10 cellular contexts compared by ENCODE assay signal in genomic region chr13:83780201-83780600, GRCh38.
DNase-seq lines count a peak whose midpoint lies in the region; ATAC-seq, FAIRE-seq and TF ChIP-seq lines count a peak whose summit lies in the region.
"Had no signal": no experiment of that assay in that cellular context is flagged by ENCODE, and none has a peak within 500 bp of the region (broad histone marks: within the 10 kb centered on the region; RNA-seq: fewer than 3 reads in every experiment).

No MANE protein-coding gene starts in this region.

- in situ Hi-C loops in GM23248 (cut with MboI), result no loop called here

- H3K4me3 ChIP-seq in GM23248 (no peak overlapping the region), MM.1S (ENCODE audit: low read length) (no peak overlapping the region), bronchial epithelial cell (ENCODE audit: low read depth, low read length) (no peak overlapping the region), pancreas (no peak overlapping the region), mucosa of descending colon (no peak overlapping the region)
- H3K4me3 ChIP-seq: gastroesophageal sphincter had no signal

- no peaks in the 10 kb centered on the region for H3K36me3 ChIP-seq in GM23248 (ENCODE audit: low read depth)
- H3K36me3 ChIP-seq in MM.1S (replicated peaks; ENCODE audit: insufficient read depth, low read length), result no peaks in the 10 kb centered on the region
- H3K36me3 ChIP-seq in bronchial epithelial cell (ENCODE audit: control insufficient read depth, insufficient read depth, low read length), result no peaks in the 10 kb centered on the region
- no peaks in the 10 kb centered on the region for H3K36me3 ChIP-seq in pancreas
- no peaks in the 10 kb centered on the region for H3K36me3 ChIP-seq in mucosa of descending colon (ENCODE audit: low read depth)
- H3K36me3 ChIP-seq: gastroesophageal sphincter had no signal

- peak; percentile 66 for FAIRE-seq in bronchial epithelial cell (lab: Jason Lieb, UNC)
- FAIRE-seq in pancreas (lab: Jason Lieb, UNC), result no peak

- H3K27ac ChIP-seq in GM23248, result no peak overlapping the region
- H3K27ac ChIP-seq in MM.1S (ENCODE audit: low read length), result no peak overlapping the region
- H3K27ac ChIP-seq in pancreas, result no peak overlapping the region
- H3K27ac ChIP-seq: gastroesophageal sphincter had no signal

- H2AFZ ChIP-seq in GM23248 (no peak overlapping the region), MM.1S (ENCODE audit: low read length) (no peak overlapping the region)

- H3K4me2 ChIP-seq in GM23248 (ENCODE audit: unreplicated experiment) (no peak overlapping the region), MM.1S (ENCODE audit: low read depth, low read length) (no peak overlapping the region)

- H3K9me2 ChIP-seq in GM23248 (ENCODE audit: insufficient read depth) (no peaks in the 10 kb centered on the region), MM.1S (replicated peaks; ENCODE audit: insufficient read depth, low read length) (no peaks in the 10 kb centered on the region)

- H3K4me1 ChIP-seq in GM23248 (ENCODE audit: insufficient read depth) (no peaks in the 10 kb centered on the region), MM.1S (ENCODE audit: low read length) (no peaks in the 10 kb centered on the region), pancreas (no peaks in the 10 kb centered on the region), mucosa of descending colon (ENCODE audit: low read depth) (no peaks in the 10 kb centered on the region)
- H3K4me1 ChIP-seq: gastroesophageal sphincter had no signal

- no peak for TF ChIP-seq POLR2A in GM18505 (IDR thresholded peaks at IDR 0.05; ENCODE audit: borderline replicate concordance, extremely low read depth, insufficient read depth, insufficient read length)

- intact Hi-C loops in pancreas (cut with DNase I) (no loop called here), mucosa of descending colon (cut with DNase I, micrococcal nuclease) (no loop called here)

- H4K20me1 ChIP-seq in GM23248 (ENCODE audit: insufficient read depth) (no peaks in the 10 kb centered on the region), MM.1S (ENCODE audit: insufficient read depth, low read length) (no peaks in the 10 kb centered on the region)

- H3F3A ChIP-seq in GM23248 (ENCODE audit: insufficient read depth) (no peaks in the 10 kb centered on the region), MM.1S (ENCODE audit: insufficient read depth, low read length) (no peaks in the 10 kb centered on the region)

- H3K9ac ChIP-seq in GM23248, result no peak overlapping the region
- no peak overlapping the region for H3K9ac ChIP-seq in MM.1S (ENCODE audit: low read length)

- ATAC-seq in pancreas (peak; percentile 28 to 75 (median 57)), GM18909 (IDR thresholded peaks at IDR 0.05; ENCODE audit: poor library complexity, unreplicated experiment) (no peak), GM18505 (IDR thresholded peaks at IDR 0.05; ENCODE audit: unreplicated experiment) (no peak), mucosa of descending colon (no peak)
- ATAC-seq: gastroesophageal sphincter had no signal

- TF ChIP-seq CTCF in MM.1S (IDR thresholded peaks at IDR 0.05; ENCODE audit: low read length) (peak; percentile 54), bronchial epithelial cell (IDR thresholded peaks at IDR 0.05; ENCODE audit: insufficient read depth, low read length, severe bottlenecking) (peak; percentile 65), pancreas (IDR thresholded peaks at IDR 0.05) (peak in 2 of 4 donors; percentile 20), mucosa of descending colon (IDR thresholded peaks at IDR 0.05) (no peak)

- 54% methylated on average over 6 of the region's 6 CpGs for WGBS in GM23248 (ENCODE audit: low coverage in 1 of 2, low lambda C conversion rate in 2 of 2, missing lambda C conversion rate in 2 of 2), 2 experiments
- WGBS in pancreas, 2 donors, result 44 to 47% methylated on average over 6 of the region's 6 CpGs

- H3K79me2 ChIP-seq in GM23248 (ENCODE audit: insufficient read depth) (no peaks in the 10 kb centered on the region), MM.1S (ENCODE audit: low read length) (no peaks in the 10 kb centered on the region)

- no peaks in the 10 kb centered on the region for H3K9me3 ChIP-seq in GM23248 (ENCODE audit: low read depth)
- no peaks in the 10 kb centered on the region for H3K9me3 ChIP-seq in MM.1S (replicated peaks; ENCODE audit: insufficient read depth, low read length)
- no peaks in the 10 kb centered on the region for H3K9me3 ChIP-seq in pancreas
- H3K9me3 ChIP-seq in mucosa of descending colon, result peaks cover 33% of the 10 kb centered on the region
- H3K9me3 ChIP-seq: gastroesophageal sphincter had no signal

- H3K27me3 ChIP-seq in GM23248 (replicated peaks; ENCODE audit: insufficient read depth), result no peaks in the 10 kb centered on the region
- no peaks in the 10 kb centered on the region for H3K27me3 ChIP-seq in MM.1S (replicated peaks; ENCODE audit: insufficient read depth, low read length)
- no peaks in the 10 kb centered on the region for H3K27me3 ChIP-seq in bronchial epithelial cell (ENCODE audit: control insufficient read depth, insufficient read depth, low read length)
- no peaks in the 10 kb centered on the region for H3K27me3 ChIP-seq in pancreas
- H3K27me3 ChIP-seq: gastroesophageal sphincter had no signal

- DNase-seq in GM23248, result peak; percentile 66
- peak; percentile 34 for DNase-seq in MM.1S
- peak; percentile 47 for DNase-seq in bronchial epithelial cell (ENCODE audit: low read depth)
- peak in 1 of 6 donors; percentile 10 for DNase-seq in pancreas
- DNase-seq in mucosa of descending colon, result no peak
- DNase-seq in NCI-H2107 treated with DMSO at 0.1 percent for 48 hours (lab: John Stamatoyannopoulos, UW; ENCODE audit: unreplicated experiment), result no peak
- DNase-seq: NCI-H1092 treated with DMSO at 0.1 percent for 48 hours had no signal

Comparison
In these comparisons a context has a peak if more than half of its experiments do, and no peak if none do; other contexts are left out.
1. DNase-seq: peak in GM23248 (single experiment), MM.1S (single experiment) and bronchial epithelial cell (single experiment); none in mucosa of descending colon (0 of 3) and NCI-H2107 treated with DMSO at 0.1 percent for 48 hours (single experiment).
2. ATAC-seq: peak in pancreas (4 of 4); none in GM18909 (single experiment), GM18505 (single experiment) and mucosa of descending colon (single experiment).